ENCODE assay signal across 1 cellular context in the genomic region with DNA sequence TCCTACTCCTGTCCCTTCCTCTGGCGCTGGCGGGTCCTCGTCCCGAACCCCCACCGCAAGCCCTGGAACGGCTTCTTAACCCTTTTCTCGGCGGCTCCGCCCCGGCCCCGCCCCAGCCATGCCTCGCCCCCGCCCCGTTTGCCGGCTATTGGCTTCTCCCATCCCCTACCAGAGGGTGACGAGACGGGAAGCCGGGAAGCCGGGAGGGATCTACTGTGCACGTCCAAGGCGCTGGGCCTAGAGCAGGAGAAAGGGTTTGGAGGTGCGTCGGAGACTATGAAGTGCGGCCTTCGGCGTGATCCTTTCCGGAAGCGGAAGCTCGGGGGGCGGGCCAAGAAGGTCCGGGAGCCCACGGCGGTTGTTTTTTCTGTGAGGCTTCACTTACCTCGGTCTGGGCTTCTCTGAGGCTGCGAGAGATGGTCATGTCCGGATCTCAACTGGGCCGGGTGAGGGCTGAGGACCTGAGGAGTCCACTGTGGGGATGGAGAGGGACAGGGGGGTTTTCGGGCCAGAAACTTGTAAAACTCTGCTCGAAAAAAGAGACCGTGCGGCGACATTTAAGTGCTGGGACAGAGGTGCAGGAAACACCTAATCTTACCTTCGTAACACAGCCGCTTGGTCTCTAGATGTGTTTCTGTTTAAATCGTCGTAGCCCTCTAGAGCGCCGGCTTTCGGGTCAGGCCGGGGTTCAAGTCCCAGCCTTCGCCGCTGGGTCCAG.
TF ChIP-seq lines count a peak whose summit lies in the region.

No MANE protein-coding gene starts in this region.

TF ChIP-seq in HepG2, 621 proteins besides CTCF, POLR2A, EP300 and RAD21 (continued from another document and continues in another):
- TF ChIP-seq, protein P1, sequence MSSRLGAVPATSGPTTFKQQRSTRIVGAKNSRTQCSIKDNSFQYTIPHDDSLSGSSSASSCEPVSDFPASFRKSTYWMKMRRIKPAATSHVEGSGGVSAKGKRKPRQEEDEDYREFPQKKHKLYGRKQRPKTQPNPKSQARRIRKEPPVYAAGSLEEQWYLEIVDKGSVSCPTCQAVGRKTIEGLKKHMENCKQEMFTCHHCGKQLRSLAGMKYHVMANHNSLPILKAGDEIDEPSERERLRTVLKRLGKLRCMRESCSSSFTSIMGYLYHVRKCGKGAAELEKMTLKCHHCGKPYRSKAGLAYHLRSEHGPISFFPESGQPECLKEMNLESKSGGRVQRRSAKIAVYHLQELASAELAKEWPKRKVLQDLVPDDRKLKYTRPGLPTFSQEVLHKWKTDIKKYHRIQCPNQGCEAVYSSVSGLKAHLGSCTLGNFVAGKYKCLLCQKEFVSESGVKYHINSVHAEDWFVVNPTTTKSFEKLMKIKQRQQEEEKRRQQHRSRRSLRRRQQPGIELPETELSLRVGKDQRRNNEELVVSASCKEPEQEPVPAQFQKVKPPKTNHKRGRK (CRISPR knock-in tag; IDR thresholded peaks at IDR 0.05): no peak
- TF ChIP-seq, protein P2, sequence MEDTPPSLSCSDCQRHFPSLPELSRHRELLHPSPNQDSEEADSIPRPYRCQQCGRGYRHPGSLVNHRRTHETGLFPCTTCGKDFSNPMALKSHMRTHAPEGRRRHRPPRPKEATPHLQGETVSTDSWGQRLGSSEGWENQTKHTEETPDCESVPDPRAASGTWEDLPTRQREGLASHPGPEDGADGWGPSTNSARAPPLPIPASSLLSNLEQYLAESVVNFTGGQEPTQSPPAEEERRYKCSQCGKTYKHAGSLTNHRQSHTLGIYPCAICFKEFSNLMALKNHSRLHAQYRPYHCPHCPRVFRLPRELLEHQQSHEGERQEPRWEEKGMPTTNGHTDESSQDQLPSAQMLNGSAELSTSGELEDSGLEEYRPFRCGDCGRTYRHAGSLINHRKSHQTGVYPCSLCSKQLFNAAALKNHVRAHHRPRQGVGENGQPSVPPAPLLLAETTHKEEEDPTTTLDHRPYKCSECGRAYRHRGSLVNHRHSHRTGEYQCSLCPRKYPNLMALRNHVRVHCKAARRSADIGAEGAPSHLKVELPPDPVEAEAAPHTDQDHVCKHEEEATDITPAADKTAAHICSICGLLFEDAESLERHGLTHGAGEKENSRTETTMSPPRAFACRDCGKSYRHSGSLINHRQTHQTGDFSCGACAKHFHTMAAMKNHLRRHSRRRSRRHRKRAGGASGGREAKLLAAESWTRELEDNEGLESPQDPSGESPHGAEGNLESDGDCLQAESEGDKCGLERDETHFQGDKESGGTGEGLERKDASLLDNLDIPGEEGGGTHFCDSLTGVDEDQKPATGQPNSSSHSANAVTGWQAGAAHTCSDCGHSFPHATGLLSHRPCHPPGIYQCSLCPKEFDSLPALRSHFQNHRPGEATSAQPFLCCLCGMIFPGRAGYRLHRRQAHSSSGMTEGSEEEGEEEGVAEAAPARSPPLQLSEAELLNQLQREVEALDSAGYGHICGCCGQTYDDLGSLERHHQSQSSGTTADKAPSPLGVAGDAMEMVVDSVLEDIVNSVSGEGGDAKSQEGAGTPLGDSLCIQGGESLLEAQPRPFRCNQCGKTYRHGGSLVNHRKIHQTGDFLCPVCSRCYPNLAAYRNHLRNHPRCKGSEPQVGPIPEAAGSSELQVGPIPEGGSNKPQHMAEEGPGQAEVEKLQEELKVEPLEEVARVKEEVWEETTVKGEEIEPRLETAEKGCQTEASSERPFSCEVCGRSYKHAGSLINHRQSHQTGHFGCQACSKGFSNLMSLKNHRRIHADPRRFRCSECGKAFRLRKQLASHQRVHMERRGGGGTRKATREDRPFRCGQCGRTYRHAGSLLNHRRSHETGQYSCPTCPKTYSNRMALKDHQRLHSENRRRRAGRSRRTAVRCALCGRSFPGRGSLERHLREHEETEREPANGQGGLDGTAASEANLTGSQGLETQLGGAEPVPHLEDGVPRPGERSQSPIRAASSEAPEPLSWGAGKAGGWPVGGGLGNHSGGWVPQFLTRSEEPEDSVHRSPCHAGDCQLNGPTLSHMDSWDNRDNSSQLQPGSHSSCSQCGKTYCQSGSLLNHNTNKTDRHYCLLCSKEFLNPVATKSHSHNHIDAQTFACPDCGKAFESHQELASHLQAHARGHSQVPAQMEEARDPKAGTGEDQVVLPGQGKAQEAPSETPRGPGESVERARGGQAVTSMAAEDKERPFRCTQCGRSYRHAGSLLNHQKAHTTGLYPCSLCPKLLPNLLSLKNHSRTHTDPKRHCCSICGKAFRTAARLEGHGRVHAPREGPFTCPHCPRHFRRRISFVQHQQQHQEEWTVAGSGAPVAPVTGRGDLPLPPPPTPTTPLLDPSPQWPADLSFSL (CRISPR knock-in tag; IDR thresholded peaks at IDR 0.05): no peak
- no peak for TF ChIP-seq ZNF292 (CRISPR knock-in tag; IDR thresholded peaks at IDR 0.05; ENCODE audit: borderline replicate concordance, low read depth)
- no peak for TF ChIP-seq ZSCAN21 (CRISPR knock-in tag; IDR thresholded peaks at IDR 0.05; ENCODE audit: borderline replicate concordance)
- no peak for TF ChIP-seq CHD2 (IDR thresholded peaks at IDR 0.05; ENCODE audit: low read depth, low read length)
- TF ChIP-seq ATRX (CRISPR knock-in tag; IDR thresholded peaks at IDR 0.05; ENCODE audit: borderline replicate concordance): no peak
- 0 out of 2 replicates have a peak, but pooled peaks have one; percentile 46 for TF ChIP-seq SPEN (CRISPR knock-in tag; IDR thresholded peaks at IDR 0.05; ENCODE audit: low read depth)
- no peak for TF ChIP-seq ZZZ3 (CRISPR knock-in tag; IDR thresholded peaks at IDR 0.05; ENCODE audit: borderline replicate concordance)
- no peak for TF ChIP-seq ZSCAN22 (CRISPR knock-in tag; IDR thresholded peaks at IDR 0.05)
- TF ChIP-seq, protein P3, sequence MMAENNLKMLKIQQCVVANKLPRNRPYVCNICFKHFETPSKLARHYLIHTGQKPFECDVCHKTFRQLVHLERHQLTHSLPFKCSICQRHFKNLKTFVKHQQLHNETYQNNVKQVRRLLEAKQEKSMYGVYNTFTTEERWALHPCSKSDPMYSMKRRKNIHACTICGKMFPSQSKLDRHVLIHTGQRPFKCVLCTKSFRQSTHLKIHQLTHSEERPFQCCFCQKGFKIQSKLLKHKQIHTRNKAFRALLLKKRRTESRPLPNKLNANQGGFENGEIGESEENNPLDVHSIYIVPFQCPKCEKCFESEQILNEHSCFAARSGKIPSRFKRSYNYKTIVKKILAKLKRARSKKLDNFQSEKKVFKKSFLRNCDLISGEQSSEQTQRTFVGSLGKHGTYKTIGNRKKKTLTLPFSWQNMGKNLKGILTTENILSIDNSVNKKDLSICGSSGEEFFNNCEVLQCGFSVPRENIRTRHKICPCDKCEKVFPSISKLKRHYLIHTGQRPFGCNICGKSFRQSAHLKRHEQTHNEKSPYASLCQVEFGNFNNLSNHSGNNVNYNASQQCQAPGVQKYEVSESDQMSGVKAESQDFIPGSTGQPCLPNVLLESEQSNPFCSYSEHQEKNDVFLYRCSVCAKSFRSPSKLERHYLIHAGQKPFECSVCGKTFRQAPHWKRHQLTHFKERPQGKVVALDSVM (CRISPR knock-in tag; IDR thresholded peaks at IDR 0.05): no peak
- TF ChIP-seq, protein P4, sequence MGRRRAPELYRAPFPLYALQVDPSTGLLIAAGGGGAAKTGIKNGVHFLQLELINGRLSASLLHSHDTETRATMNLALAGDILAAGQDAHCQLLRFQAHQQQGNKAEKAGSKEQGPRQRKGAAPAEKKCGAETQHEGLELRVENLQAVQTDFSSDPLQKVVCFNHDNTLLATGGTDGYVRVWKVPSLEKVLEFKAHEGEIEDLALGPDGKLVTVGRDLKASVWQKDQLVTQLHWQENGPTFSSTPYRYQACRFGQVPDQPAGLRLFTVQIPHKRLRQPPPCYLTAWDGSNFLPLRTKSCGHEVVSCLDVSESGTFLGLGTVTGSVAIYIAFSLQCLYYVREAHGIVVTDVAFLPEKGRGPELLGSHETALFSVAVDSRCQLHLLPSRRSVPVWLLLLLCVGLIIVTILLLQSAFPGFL (CRISPR knock-in tag; IDR thresholded peaks at IDR 0.05): no peak
- TF ChIP-seq FLYWCH1 (CRISPR knock-in tag; IDR thresholded peaks at IDR 0.05): no peak
- TF ChIP-seq NBN (conservative IDR thresholded peaks at IDR 0.05): no peak
- no peak for TF ChIP-seq CBX5 (CRISPR knock-in tag; IDR thresholded peaks at IDR 0.05; ENCODE audit: borderline replicate concordance)
- no peak for TF ChIP-seq TMF1 (CRISPR knock-in tag; IDR thresholded peaks at IDR 0.05; ENCODE audit: low read depth)
- no peak for TF ChIP-seq ZKSCAN1 (IDR thresholded peaks at IDR 0.05; ENCODE audit: low read length)
- TF ChIP-seq AKAP8 (CRISPR knock-in tag; IDR thresholded peaks at IDR 0.05): no peak
- TF ChIP-seq KDM2A (CRISPR knock-in tag; IDR thresholded peaks at IDR 0.05; ENCODE audit: borderline replicate concordance, low read depth): peak; percentile 32; the same call in 1 of the 2 replicates
- TF ChIP-seq ZBTB7A (CRISPR knock-in tag; IDR thresholded peaks at IDR 0.05): no peak
- no peak for TF ChIP-seq ZNF530 (CRISPR knock-in tag; IDR thresholded peaks at IDR 0.05; ENCODE audit: low read depth)
- peak; percentile 26; the same call in 1 of the 2 replicates for TF ChIP-seq RBFOX2 (IDR thresholded peaks at IDR 0.05; ENCODE audit: low read depth, low read length)
- no peak for TF ChIP-seq ZSCAN9 (CRISPR knock-in tag; IDR thresholded peaks at IDR 0.05; ENCODE audit: borderline replicate concordance)
- TF ChIP-seq MLLT10 (CRISPR knock-in tag; IDR thresholded peaks at IDR 0.05): no peak
- no peak for TF ChIP-seq ZNF839 (CRISPR knock-in tag; IDR thresholded peaks at IDR 0.05; ENCODE audit: borderline replicate concordance)
- no peak for TF ChIP-seq SATB2 (CRISPR knock-in tag; IDR thresholded peaks at IDR 0.05)
- no peak for TF ChIP-seq KDM5A (IDR thresholded peaks at IDR 0.05; ENCODE audit: borderline replicate concordance, low read length)
- TF ChIP-seq SIN3A (IDR thresholded peaks at IDR 0.05; ENCODE audit: borderline replicate concordance, low read depth, low read length): peak; percentile 29; the same call in 1 of the 2 replicates
- TF ChIP-seq, protein P5, sequence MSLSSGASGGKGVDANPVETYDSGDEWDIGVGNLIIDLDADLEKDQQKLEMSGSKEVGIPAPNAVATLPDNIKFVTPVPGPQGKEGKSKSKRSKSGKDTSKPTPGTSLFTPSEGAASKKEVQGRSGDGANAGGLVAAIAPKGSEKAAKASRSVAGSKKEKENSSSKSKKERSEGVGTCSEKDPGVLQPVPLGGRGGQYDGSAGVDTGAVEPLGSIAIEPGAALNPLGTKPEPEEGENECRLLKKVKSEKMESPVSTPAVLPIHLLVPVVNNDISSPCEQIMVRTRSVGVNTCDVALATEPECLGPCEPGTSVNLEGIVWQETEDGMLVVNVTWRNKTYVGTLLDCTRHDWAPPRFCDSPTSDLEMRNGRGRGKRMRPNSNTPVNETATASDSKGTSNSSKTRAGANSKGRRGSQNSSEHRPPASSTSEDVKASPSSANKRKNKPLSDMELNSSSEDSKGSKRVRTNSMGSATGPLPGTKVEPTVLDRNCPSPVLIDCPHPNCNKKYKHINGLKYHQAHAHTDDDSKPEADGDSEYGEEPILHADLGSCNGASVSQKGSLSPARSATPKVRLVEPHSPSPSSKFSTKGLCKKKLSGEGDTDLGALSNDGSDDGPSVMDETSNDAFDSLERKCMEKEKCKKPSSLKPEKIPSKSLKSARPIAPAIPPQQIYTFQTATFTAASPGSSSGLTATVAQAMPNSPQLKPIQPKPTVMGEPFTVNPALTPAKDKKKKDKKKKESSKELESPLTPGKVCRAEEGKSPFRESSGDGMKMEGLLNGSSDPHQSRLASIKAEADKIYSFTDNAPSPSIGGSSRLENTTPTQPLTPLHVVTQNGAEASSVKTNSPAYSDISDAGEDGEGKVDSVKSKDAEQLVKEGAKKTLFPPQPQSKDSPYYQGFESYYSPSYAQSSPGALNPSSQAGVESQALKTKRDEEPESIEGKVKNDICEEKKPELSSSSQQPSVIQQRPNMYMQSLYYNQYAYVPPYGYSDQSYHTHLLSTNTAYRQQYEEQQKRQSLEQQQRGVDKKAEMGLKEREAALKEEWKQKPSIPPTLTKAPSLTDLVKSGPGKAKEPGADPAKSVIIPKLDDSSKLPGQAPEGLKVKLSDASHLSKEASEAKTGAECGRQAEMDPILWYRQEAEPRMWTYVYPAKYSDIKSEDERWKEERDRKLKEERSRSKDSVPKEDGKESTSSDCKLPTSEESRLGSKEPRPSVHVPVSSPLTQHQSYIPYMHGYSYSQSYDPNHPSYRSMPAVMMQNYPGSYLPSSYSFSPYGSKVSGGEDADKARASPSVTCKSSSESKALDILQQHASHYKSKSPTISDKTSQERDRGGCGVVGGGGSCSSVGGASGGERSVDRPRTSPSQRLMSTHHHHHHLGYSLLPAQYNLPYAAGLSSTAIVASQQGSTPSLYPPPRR (CRISPR knock-in tag; IDR thresholded peaks at IDR 0.05; ENCODE audit: borderline replicate concordance): no peak
- TF ChIP-seq IRX3 (CRISPR knock-in tag; IDR thresholded peaks at IDR 0.05; ENCODE audit: borderline replicate concordance, low read depth): 0 out of 2 replicates have a peak, but pooled peaks have one; percentile 49
